ENCODE assay signal across 23 cellular contexts in the genomic region with DNA sequence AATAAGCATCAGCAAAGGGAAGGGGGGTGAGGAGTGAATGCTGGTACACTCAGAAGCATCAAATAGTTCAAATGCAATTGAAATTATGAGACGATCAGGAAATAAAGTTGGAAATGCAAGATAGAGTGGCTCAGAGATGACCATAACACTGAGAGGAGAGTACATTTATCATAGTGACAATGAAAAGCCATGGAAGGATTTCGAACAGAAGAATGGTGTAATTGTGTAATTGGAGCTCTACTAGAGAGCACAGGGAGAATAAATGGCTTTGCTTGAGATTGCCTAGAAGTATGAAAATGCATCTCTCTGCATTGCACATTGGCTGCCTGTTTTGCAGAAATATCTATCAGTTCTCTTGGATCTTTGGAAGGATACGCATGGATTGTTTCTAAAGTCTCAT.
"Had no signal": no experiment of that assay in that cellular context is flagged by ENCODE, and none has a peak within 500 bp of the region (broad histone marks: within the 10 kb centered on the region; RNA-seq: fewer than 3 reads in every experiment).

No MANE protein-coding gene starts in this region.

- FAIRE-seq: endothelial cell of umbilical vein had no signal

- H3K36me3 ChIP-seq: left lung, stomach, thoracic aorta, upper lobe of left lung had no signal

- H3K27me3 ChIP-seq: body of pancreas, left lung, stomach, upper lobe of left lung had no signal

- H3K4me1 ChIP-seq: left lung had no signal

- H3K9me3 ChIP-seq: body of pancreas, left lung, stomach, thoracic aorta, upper lobe of left lung had no signal

- ATAC-seq: activated T-helper 17 cell treated with anti-CD3 and anti-CD28 coated beads, Interleukin-2, amount 50 U/mL, for 72 hours; body of pancreas; left lung; sciatic nerve; stimulated activated effector memory CD8-positive, alpha-beta T cell treated with anti-CD3 and anti-CD28 coated beads, Interleukin-12 subunit alpha, Interleukin-12 subunit beta, amount 100 ng/mL, for 72 hours had no signal

- DNase-seq: activated B cell treated with CpG ODN at 0.5 μM for 24 hours; activated CD4-positive, alpha-beta memory T cell treated with anti-CD3 and anti-CD28 coated beads, Interleukin-2, amount 10 ng/mL, durations not matched to agents 7 days and 5 days; activated CD4-positive, alpha-beta T cell treated with anti-CD3 and anti-CD28 coated beads for 48 hours; activated naive CD4-positive, alpha-beta T cell treated with anti-CD3 and anti-CD28 coated beads for 36 hours; activated T-cell treated with anti-CD3 and anti-CD28 coated beads, Interleukin-2, amount 50 U/mL, for 1 hour; body of pancreas; dermis blood vessel endothelial cell; effector memory CD4-positive, alpha-beta T cell; foreskin melanocyte; head of caudate nucleus; left lung; midbrain; nephron progenitor cell; nucleus accumbens; stimulated activated CD4-positive, alpha-beta T cell treated with anti-CD3 and anti-CD28 coated beads, Interleukin-4, amount 100 ng/mL, for 24 hours; stomach; T-helper 9 cell; upper lobe of left lung had no signal

- H3K27ac ChIP-seq: body of pancreas, left lung, stomach, thoracic aorta, upper lobe of left lung had no signal

- H3K4me3 ChIP-seq: body of pancreas, left lung, stomach, thoracic aorta, upper lobe of left lung had no signal
